In the genomic region with DNA sequence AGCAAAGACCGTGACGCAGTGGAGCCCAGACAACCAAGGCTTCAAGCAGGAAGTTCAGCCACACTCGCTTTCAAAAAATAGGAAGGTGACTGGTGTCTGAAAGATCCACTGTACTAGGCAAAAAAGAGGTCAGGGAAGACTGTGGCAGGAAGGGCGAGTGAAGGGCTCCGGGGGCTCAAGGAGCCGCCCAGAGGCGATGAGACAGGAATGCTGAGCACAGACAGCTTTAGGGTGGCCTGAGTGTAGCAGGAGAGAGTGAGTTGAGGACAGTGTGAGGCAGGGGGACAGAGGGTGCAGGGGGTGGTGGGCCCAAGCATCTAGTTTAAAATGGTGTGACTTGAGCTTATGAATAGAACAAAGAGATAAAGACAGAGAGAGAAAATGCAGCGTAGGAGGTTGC, we compare ENCODE assay signal across 25 cellular contexts.
"Had no signal": no experiment of that assay in that cellular context is flagged by ENCODE, and none has a peak within 500 bp of the region (broad histone marks: within the 10 kb centered on the region; RNA-seq: fewer than 3 reads in every experiment).

No MANE protein-coding gene starts in this region.

- H3K79me2 ChIP-seq: parathyroid adenoma had no signal

- H3K4me3 Mint-ChIP-seq: activated naive CD4-positive, alpha-beta T cell treated with anti-CD3 and anti-CD28 coated beads for 36 hours; natural killer cell treated with Interleukin-12 subunit alpha and Interleukin-12 subunit beta and Interleukin-15 and Interleukin-18, amount 100 ng/mL, for 72 hours; stimulated activated effector memory CD8-positive, alpha-beta T cell treated with anti-CD3 and anti-CD28 coated beads, Interleukin-12 subunit alpha, Interleukin-12 subunit beta, amount 100 ng/mL, for 72 hours; stimulated activated naive CD8-positive, alpha-beta T cell treated with anti-CD3 and anti-CD28 coated beads, Interleukin-15, amount 100 ng/mL, for 72 hours; T-helper 1 cell treated with Interleukin-12 subunit alpha and Interleukin-12 subunit beta and Interleukin-4 antibody, amounts not matched to agents 30 μg/mL and 1 μg/mL, for 36 hours had no signal

- H3K27me3 ChIP-seq: right lobe of liver, tibial artery had no signal

- H2AFZ ChIP-seq: parathyroid adenoma had no signal

- H3K36me3 ChIP-seq: right lobe of liver, tibial artery had no signal

- H3K9ac ChIP-seq: parathyroid adenoma had no signal

- H3K4me3 ChIP-seq: coronary artery, lung, right lobe of liver, skin epidermis, tibial artery had no signal

- H3K27ac ChIP-seq: coronary artery, parathyroid adenoma, right lobe of liver, skin epidermis, tibial artery had no signal

- H3K36me3 Mint-ChIP-seq: natural killer cell treated with Interleukin-12 subunit alpha and Interleukin-12 subunit beta and Interleukin-15 and Interleukin-18, amount 100 ng/mL, for 72 hours; stimulated activated effector memory CD8-positive, alpha-beta T cell treated with anti-CD3 and anti-CD28 coated beads, Interleukin-12 subunit alpha, Interleukin-12 subunit beta, amount 100 ng/mL, for 72 hours had no signal

- H3K4me1 ChIP-seq: parathyroid adenoma, right lobe of liver, tibial artery had no signal

- DNase-seq: activated CD4-positive, alpha-beta T cell treated with anti-CD3 and anti-CD28 coated beads for 4 hours; activated CD4-positive, alpha-beta T cell treated with anti-CD3 and anti-CD28 coated beads, Interleukin-2, amount 50 U/mL, for 48 hours; activated CD4-positive, CD25-positive, alpha-beta regulatory T cell; activated effector memory CD4-positive, alpha-beta T cell treated with Interleukin-2 at 50 U/mL for 16 hours; activated naive CD4-positive, alpha-beta T cell treated with anti-CD3 and anti-CD28 coated beads for 36 hours; activated T-cell treated with anti-CD3 and anti-CD28 coated beads, Interleukin-2, amount 50 U/mL, for 48 hours; amygdala; foreskin melanocyte; glutamatergic neuron; hippocampal formation; kidney; nucleus accumbens; right lobe of liver; stimulated activated CD4-positive, alpha-beta T cell treated with anti-CD3 and anti-CD28 coated beads, Interleukin-2, amount 100 ng/mL, for 24 hours; stimulated activated naive CD8-positive, alpha-beta T cell treated with anti-CD3 and anti-CD28 coated beads, Interleukin-15, amount 100 ng/mL, for 72 hours; T1000; tibial artery had no signal

- H3K9me3 Mint-ChIP-seq: activated naive CD4-positive, alpha-beta T cell treated with anti-CD3 and anti-CD28 coated beads for 36 hours; natural killer cell treated with Interleukin-12 subunit alpha and Interleukin-12 subunit beta and Interleukin-15 and Interleukin-18, amount 100 ng/mL, for 72 hours; stimulated activated naive CD8-positive, alpha-beta T cell treated with anti-CD3 and anti-CD28 coated beads, Interleukin-15, amount 100 ng/mL, for 72 hours; T-helper 1 cell treated with Interleukin-12 subunit alpha and Interleukin-12 subunit beta and Interleukin-4 antibody, amounts not matched to agents 30 μg/mL and 1 μg/mL, for 36 hours had no signal

- H3K27ac Mint-ChIP-seq: activated naive CD4-positive, alpha-beta T cell treated with anti-CD3 and anti-CD28 coated beads for 36 hours; natural killer cell treated with Interleukin-12 subunit alpha and Interleukin-12 subunit beta and Interleukin-15 and Interleukin-18, amount 100 ng/mL, for 72 hours; stimulated activated effector memory CD8-positive, alpha-beta T cell treated with anti-CD3 and anti-CD28 coated beads, Interleukin-12 subunit alpha, Interleukin-12 subunit beta, amount 100 ng/mL, for 72 hours; T-helper 1 cell treated with Interleukin-12 subunit alpha and Interleukin-12 subunit beta and Interleukin-4 antibody, amounts not matched to agents 30 μg/mL and 1 μg/mL, for 36 hours had no signal

- ATAC-seq: left lobe of liver; natural killer cell treated with Interleukin-12 subunit alpha and Interleukin-12 subunit beta and Interleukin-15 and Interleukin-18, amount 100 ng/mL, for 72 hours; stimulated activated effector memory CD8-positive, alpha-beta T cell treated with anti-CD3 and anti-CD28 coated beads, Interleukin-12 subunit alpha, Interleukin-12 subunit beta, amount 100 ng/mL, for 72 hours had no signal

- H3K4me1 Mint-ChIP-seq: stimulated activated effector memory CD8-positive, alpha-beta T cell treated with anti-CD3 and anti-CD28 coated beads, Interleukin-12 subunit alpha, Interleukin-12 subunit beta, amount 100 ng/mL, for 72 hours; stimulated activated naive CD8-positive, alpha-beta T cell treated with anti-CD3 and anti-CD28 coated beads, Interleukin-15, amount 100 ng/mL, for 72 hours had no signal

- H3K9me3 ChIP-seq: right lobe of liver, tibial artery had no signal
